8 cellular contexts compared by ENCODE assay signal in genomic region chr1:37634554-37635308, GRCh38. TPM values are rescaled to one million over a fixed set of nuclear protein-coding genes. Genes with fewer than 3 reads are reported as not detected.
A peak's percentile ranks its signal among the peaks of the same experiment; 100 is the strongest.
DNase-seq lines count a peak whose midpoint lies in the region; ATAC-seq and TF ChIP-seq lines count a peak whose summit lies in the region.

Gene RSPO1 (minus strand): TSS chr1:37634892. CDS start chr1:37629661, 5,231 bp downstream.

- H3K36me3 ChIP-seq in SJSA1: no peaks in the 10 kb centered on the region

- 0 out of 2 replicates have a peak within 1 kb of the TSS, but pooled peaks have one; percentile 7 for H3K4me3 ChIP-seq in SJSA1

- peak; percentile 83 for DNase-seq in GM03348 (ENCODE audit: low spot score)
- DNase-seq in SJSA1 (ENCODE audit: low read depth in 1 of 2, low spot score in 2 of 2): no peak
- DNase-seq in foreskin keratinocyte: no peak
- peak; percentile 77 for DNase-seq in retina
- no peak for DNase-seq in NCI-H1092 treated with DMSO at 0.1 percent for 48 hours (lab: John Stamatoyannopoulos, UW)
- DNase-seq in SIG-M5 (lab: John Stamatoyannopoulos, UW): no peak
- DNase-seq in GM19238 (ENCODE audit: insufficient read length, low spot score): no peak

- ATAC-seq in foreskin keratinocyte: peak; percentile 36
- ATAC-seq in HG03039 (IDR thresholded peaks at IDR 0.05; ENCODE audit: unreplicated experiment): no peak

- no peak for TF ChIP-seq CTCF in foreskin keratinocyte (conservative IDR thresholded peaks at IDR 0.05)

- no peaks in the 10 kb centered on the region for H3K9me3 ChIP-seq in SJSA1 (replicated peaks)

- H3K4me1 ChIP-seq in SJSA1 (replicated peaks): peaks cover 5% of the 10 kb centered on the region
- no peaks in the 10 kb centered on the region for H3K4me1 ChIP-seq in foreskin keratinocyte

- H3K27me3 ChIP-seq in SJSA1 (replicated peaks) (peaks cover 100% of the 10 kb centered on the region), foreskin keratinocyte (peaks cover 88% of the 10 kb centered on the region)

- H3K27ac ChIP-seq in SJSA1: no peak within 1 kb of the TSS
- H3K27ac ChIP-seq in foreskin keratinocyte: no peak within 1 kb of the TSS

RNA-seq across cellular contexts. Expression of gene RSPO1, which starts in this region (rescaled TPM):
- not detected in 2 replicates for total RNA-seq in SJSA1 (2014; rRNA removed; shearing (Covaris generic))
- not detected in 2 replicates for total RNA-seq in foreskin keratinocyte
- polyA plus RNA-seq in foreskin keratinocyte: not detected in 2 replicates

Comparison
In these comparisons a context has a peak if more than half of its experiments do, and no peak if none do; other contexts are left out.
1. Peak in ATAC-seq in foreskin keratinocyte; RNA of the gene not detected or under 1 TPM.
2. DNase-seq: peak in GM03348 (single experiment) and retina (single experiment); none in SJSA1 (0 of 2), foreskin keratinocyte (0 of 2), NCI-H1092 treated with DMSO at 0.1 percent for 48 hours (single experiment), SIG-M5 (single experiment) and GM19238 (single experiment).